ENCODE assay signal across 8 cellular contexts in the genomic region with DNA sequence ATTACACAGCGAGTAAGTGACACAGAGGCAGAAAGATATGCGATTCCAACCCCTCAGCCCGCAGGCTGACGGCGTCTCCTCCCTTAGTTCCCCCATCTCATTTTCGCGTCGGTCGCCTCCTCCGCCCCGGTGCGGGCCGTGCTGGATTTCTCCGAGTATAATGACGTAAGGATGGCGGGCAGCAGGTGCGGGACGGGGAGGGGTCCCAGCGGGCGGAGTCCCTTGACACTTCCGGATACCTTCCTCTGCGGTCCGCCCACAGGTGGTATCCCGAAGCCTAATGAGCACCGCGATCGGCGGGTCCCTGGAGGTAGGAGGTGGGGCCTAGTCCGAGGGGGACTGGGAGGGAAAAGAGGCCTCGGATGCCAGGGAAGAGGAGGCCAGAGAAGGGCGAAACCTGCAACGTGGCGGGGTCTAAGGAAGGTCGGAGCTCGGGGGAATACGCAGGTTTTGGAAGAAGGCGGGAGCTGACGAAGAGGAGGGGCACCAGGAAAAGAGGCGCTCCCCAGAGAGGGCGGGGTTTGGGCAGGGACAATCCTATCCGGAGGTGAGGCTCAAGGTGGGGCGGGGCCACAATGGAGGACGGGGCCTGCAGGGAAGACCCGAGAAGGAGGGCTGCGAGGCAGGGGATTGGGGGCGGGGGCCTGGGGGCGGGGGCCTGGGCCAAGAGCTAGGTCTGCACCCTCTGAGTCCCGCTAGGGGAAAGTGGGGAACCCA. TPM values are rescaled to one million over a fixed set of nuclear protein-coding genes. Genes with fewer than 3 reads are reported as not detected.
DNase-seq lines count a peak whose midpoint lies in the region; ATAC-seq lines count a peak whose summit lies in the region.

No MANE protein-coding gene starts in this region.

- DNase-seq in DMS53 (lab: John Stamatoyannopoulos, UW) (peak; percentile 21), DMS53 treated with DMSO at 0.1 percent for 48 hours (lab: John Stamatoyannopoulos, UW; ENCODE audit: unreplicated experiment) (no peak), NCI-H2081 treated with DMSO at 0.1 percent for 48 hours (lab: John Stamatoyannopoulos, UW) (peak; percentile 70), mucosa of gallbladder (ENCODE audit: low spot score) (peak; percentile 84)
- DNase-seq in activated CD4-positive, alpha-beta T cell treated with anti-CD3 and anti-CD28 coated beads for 36 hours, result peak; percentile 86
- peak; percentile 34 to 52 for DNase-seq in stimulated activated CD8-positive, alpha-beta memory T cell treated with anti-CD3 and anti-CD28 coated beads, Interleukin-7, amount 100 ng/mL, for 4 hours (ENCODE audit: low read depth in 2 of 2)

- CTCF ChIA-PET in activated CD4-positive, alpha-beta T cell treated with anti-CD3 and anti-CD28 coated beads for 36 hours (lab: Charles Lee), result interaction anchor here (0.6 to 1.6 kb wide), 7 partner anchors 9 to 909 kb away, joined by 3 to 7 read pairs (median 3); no protein-coding TSS in a partner anchor

- peaks cover 48% of the 10 kb centered on the region for H3K27me3 Mint-ChIP-seq in activated CD4-positive, alpha-beta T cell treated with anti-CD3 and anti-CD28 coated beads for 36 hours
- peaks cover 60% of the 10 kb centered on the region for H3K27me3 Mint-ChIP-seq in dendritic cell treated with granulocyte-macrophage colony-stimulating factor and Interleukin-4, amounts not matched to agents 40 ng/mL and 50 ng/mL, for 4 days

- H3K9me3 Mint-ChIP-seq in activated CD4-positive, alpha-beta T cell treated with anti-CD3 and anti-CD28 coated beads for 36 hours (ENCODE audit: low read depth), result no peaks in the 10 kb centered on the region
- no peaks in the 10 kb centered on the region for H3K9me3 Mint-ChIP-seq in dendritic cell treated with granulocyte-macrophage colony-stimulating factor and Interleukin-4, amounts not matched to agents 40 ng/mL and 50 ng/mL, for 4 days

- intact Hi-C loops in activated CD4-positive, alpha-beta T cell treated with anti-CD3 and anti-CD28 coated beads for 36 hours (cut with DNase I, micrococcal nuclease), result loop anchor here in 1 of 2 experiments (1.0 kb wide), 1 partner anchor 74 kb away; no protein-coding TSS in a partner anchor
- intact Hi-C loops in dendritic cell treated with granulocyte-macrophage colony-stimulating factor and Interleukin-4, amounts not matched to agents 40 ng/mL and 50 ng/mL, for 4 days (cut with micrococcal nuclease), result no loop called here

- H3K36me3 Mint-ChIP-seq in activated CD4-positive, alpha-beta T cell treated with anti-CD3 and anti-CD28 coated beads for 36 hours (ENCODE audit: low read depth), result no peaks in the 10 kb centered on the region
- no peaks in the 10 kb centered on the region for H3K36me3 Mint-ChIP-seq in dendritic cell treated with granulocyte-macrophage colony-stimulating factor and Interleukin-4, amounts not matched to agents 40 ng/mL and 50 ng/mL, for 4 days (ENCODE audit: low read depth)

- peak; percentile 52 for ATAC-seq in HG02938 (IDR thresholded peaks at IDR 0.05; ENCODE audit: unreplicated experiment)
- peak; percentile 86 for ATAC-seq in activated CD4-positive, alpha-beta T cell treated with anti-CD3 and anti-CD28 coated beads for 36 hours

- H3K4me3 Mint-ChIP-seq in activated CD4-positive, alpha-beta T cell treated with anti-CD3 and anti-CD28 coated beads for 36 hours, result peak overlapping the region; percentile 80
- peak overlapping the region; percentile 67 for H3K4me3 Mint-ChIP-seq in dendritic cell treated with granulocyte-macrophage colony-stimulating factor and Interleukin-4, amounts not matched to agents 40 ng/mL and 50 ng/mL, for 4 days

- peak overlapping the region; percentile 23 for H3K27ac Mint-ChIP-seq in activated CD4-positive, alpha-beta T cell treated with anti-CD3 and anti-CD28 coated beads for 36 hours
- H3K27ac Mint-ChIP-seq in dendritic cell treated with granulocyte-macrophage colony-stimulating factor and Interleukin-4, amounts not matched to agents 40 ng/mL and 50 ng/mL, for 4 days, result no peak overlapping the region

- POLR2A ChIA-PET in activated CD4-positive, alpha-beta T cell treated with anti-CD3 and anti-CD28 coated beads for 36 hours (lab: Charles Lee), result interaction anchor here (0.6 kb wide), 1 partner anchor 656 kb away, joined by 4 read pairs; no protein-coding TSS in a partner anchor

- peaks cover 10% of the 10 kb centered on the region for H3K4me1 Mint-ChIP-seq in activated CD4-positive, alpha-beta T cell treated with anti-CD3 and anti-CD28 coated beads for 36 hours
- peaks cover 6% of the 10 kb centered on the region for H3K4me1 Mint-ChIP-seq in dendritic cell treated with granulocyte-macrophage colony-stimulating factor and Interleukin-4, amounts not matched to agents 40 ng/mL and 50 ng/mL, for 4 days (ENCODE audit: low read depth)

RNA-seq across cellular contexts. Expression of gene PRSS16, which starts 3.6 kb away (rescaled TPM):
- total RNA-seq in activated CD4-positive, alpha-beta T cell treated with anti-CD3 and anti-CD28 coated beads for 36 hours, result 1 to 10 TPM; 1.5 to 2.0 TPM
- 35.1 TPM for total RNA-seq in mucosa of gallbladder

Comparison
In these comparisons a context has a peak if more than half of its experiments do, and no peak if none do; other contexts are left out.
1. RNA of gene PRSS16, which starts 3.6 kb away (total RNA-seq): 35.1 TPM in mucosa of gallbladder (single experiment); 1.5 to 2.0 TPM in activated CD4-positive, alpha-beta T cell treated with anti-CD3 and anti-CD28 coated beads for 36 hours; every median in the first group is over 10 times any median in the second.